ENCODE assay signal across 25 cellular contexts in the genomic region with DNA sequence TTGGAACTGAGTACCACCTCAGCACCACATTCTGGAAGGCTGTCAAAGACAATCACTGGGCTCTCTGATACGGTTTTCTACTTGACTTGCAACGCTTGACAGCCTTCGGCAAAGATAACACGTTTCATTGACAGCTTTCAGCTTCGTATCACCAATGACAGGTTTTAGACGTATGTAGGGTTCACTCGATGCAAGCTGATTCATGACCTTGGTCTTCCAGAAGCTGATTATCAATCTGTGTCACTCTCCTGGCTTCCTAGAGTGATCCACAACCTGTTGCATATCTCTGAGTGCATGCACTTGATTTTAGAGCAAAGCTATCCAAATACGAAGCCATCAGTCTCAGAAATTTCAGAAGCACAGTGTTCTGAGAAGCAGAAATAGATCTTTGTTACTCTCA.
"Had no signal": no experiment of that assay in that cellular context is flagged by ENCODE, and none has a peak within 500 bp of the region (broad histone marks: within the 10 kb centered on the region; RNA-seq: fewer than 3 reads in every experiment).

No MANE protein-coding gene starts in this region.

- H3K27me3 ChIP-seq: ovary, right lobe of liver, transverse colon, upper lobe of right lung, uterus had no signal

- H3K27ac Mint-ChIP-seq: effector memory CD8-positive, alpha-beta T cell; immature natural killer cell; mesothelial cell of epicardium; naive B cell; natural killer cell treated with Interleukin-12 subunit alpha and Interleukin-12 subunit beta and Interleukin-15 and Interleukin-18, amount 100 ng/mL, for 72 hours; stimulated activated naive B cell treated with anti-CD40 and anti-IgM and Interleukin-4, amounts not matched to agents 10 μg/mL and 1 μg/mL and 100 μg/mL, for 72 hours; stimulated activated naive CD8-positive, alpha-beta T cell treated with anti-CD3 and anti-CD28 coated beads, Interleukin-15, Interleukin-2, amounts not matched to agents 100 ng/mL and 50 ng/mL, for 24 hours had no signal

- H3K27me3 Mint-ChIP-seq: effector memory CD8-positive, alpha-beta T cell; natural killer cell treated with Interleukin-12 subunit alpha and Interleukin-12 subunit beta and Interleukin-15 and Interleukin-18, amount 100 ng/mL, for 72 hours; stimulated activated naive B cell treated with anti-CD40 and anti-IgM and Interleukin-4, amounts not matched to agents 10 μg/mL and 1 μg/mL and 100 μg/mL, for 72 hours; stimulated activated naive CD8-positive, alpha-beta T cell treated with anti-CD3 and anti-CD28 coated beads, Interleukin-15, Interleukin-2, amounts not matched to agents 100 ng/mL and 50 ng/mL, for 24 hours had no signal

- H3K27ac ChIP-seq: ovary, right lobe of liver, thoracic aorta, transverse colon, upper lobe of right lung, uterus had no signal

- H3K9me3 Mint-ChIP-seq: mesothelial cell of epicardium had no signal

- H3K36me3 ChIP-seq: ovary, right lobe of liver, thoracic aorta, transverse colon, uterus had no signal

- DNase-seq: cortex of kidney; effector memory CD8-positive, alpha-beta T cell; hypothalamus; immature natural killer cell; islet precursor cell; kidney glomerular epithelial cell; mesenchymal stem cell; mucosa of descending colon; naive B cell; nucleus accumbens; ovary; posterior cingulate gyrus; retina; right lobe of liver; small intestine; stimulated activated CD4-positive, alpha-beta T cell treated with anti-CD3 and anti-CD28 coated beads, Interleukin-15, amount 100 ng/mL, for 24 hours; stimulated activated CD4-positive, alpha-beta T cell treated with anti-CD3 and anti-CD28 coated beads, Interleukin-2, amount 100 ng/mL, for 48 hours; stimulated activated naive B cell treated with anti-CD40 and anti-IgM and Interleukin-4, amounts not matched to agents 10 μg/mL and 1 μg/mL and 100 μg/mL, for 72 hours; transverse colon; upper lobe of right lung; uterus had no signal

- H3K36me3 Mint-ChIP-seq: mesothelial cell of epicardium; natural killer cell treated with Interleukin-12 subunit alpha and Interleukin-12 subunit beta and Interleukin-15 and Interleukin-18, amount 100 ng/mL, for 72 hours; stimulated activated naive B cell treated with anti-CD40 and anti-IgM and Interleukin-4, amounts not matched to agents 10 μg/mL and 1 μg/mL and 100 μg/mL, for 72 hours had no signal

- H3K4me3 Mint-ChIP-seq: effector memory CD8-positive, alpha-beta T cell; immature natural killer cell; mesothelial cell of epicardium; natural killer cell treated with Interleukin-12 subunit alpha and Interleukin-12 subunit beta and Interleukin-15 and Interleukin-18, amount 100 ng/mL, for 72 hours; stimulated activated naive B cell treated with anti-CD40 and anti-IgM and Interleukin-4, amounts not matched to agents 10 μg/mL and 1 μg/mL and 100 μg/mL, for 72 hours; stimulated activated naive CD8-positive, alpha-beta T cell treated with anti-CD3 and anti-CD28 coated beads, Interleukin-15, Interleukin-2, amounts not matched to agents 100 ng/mL and 50 ng/mL, for 24 hours had no signal

- H3K4me1 Mint-ChIP-seq: immature natural killer cell; mesothelial cell of epicardium; naive B cell; stimulated activated naive B cell treated with anti-CD40 and anti-IgM and Interleukin-4, amounts not matched to agents 10 μg/mL and 1 μg/mL and 100 μg/mL, for 72 hours had no signal

- H3K4me3 ChIP-seq: mucosa of descending colon, ovary, right lobe of liver, thoracic aorta, transverse colon, upper lobe of right lung, uterus had no signal

- H3K9me3 ChIP-seq: mucosa of descending colon, ovary, right lobe of liver, thoracic aorta, transverse colon, upper lobe of right lung, uterus had no signal

- H3K4me1 ChIP-seq: right lobe of liver, uterus had no signal

- ATAC-seq: effector memory CD8-positive, alpha-beta T cell; mucosa of descending colon; natural killer cell treated with Interleukin-12 subunit alpha and Interleukin-12 subunit beta and Interleukin-15 and Interleukin-18, amount 100 ng/mL, for 72 hours; right lobe of liver; stimulated activated naive B cell treated with anti-CD40 and anti-IgM and Interleukin-4, amounts not matched to agents 10 μg/mL and 1 μg/mL and 100 μg/mL, for 72 hours; upper lobe of right lung had no signal
